25 cellular contexts compared by ENCODE assay signal in genomic region chr3:35602395-35602936, GRCh38. TPM values are rescaled to one million over a fixed set of nuclear protein-coding genes. Genes with fewer than 3 reads are reported as not detected.
"Had no signal": no experiment of that assay in that cellular context is flagged by ENCODE, and none has a peak within 500 bp of the region (broad histone marks: within the 10 kb centered on the region; RNA-seq: fewer than 3 reads in every experiment).

No MANE protein-coding gene starts in this region.

- DNase-seq: effector memory CD4-positive, alpha-beta T cell; glutamatergic neuron; immature natural killer cell; kidney; left cardiac atrium; left ventricle myocardium inferior; lower lobe of right lung; naive thymus-derived CD4-positive, alpha-beta T cell; nephron progenitor cell; psoas muscle; retina; right lobe of liver; spleen; stimulated activated CD4-positive, alpha-beta T cell treated with anti-CD3 and anti-CD28 coated beads, Interleukin-15, amount 100 ng/mL, for 24 hours; stimulated activated CD4-positive, alpha-beta T cell treated with anti-CD3 and anti-CD28 coated beads, Interleukin-1b, Interleukin-23, amount 100 ng/mL, for 48 hours; stimulated activated CD4-positive, alpha-beta T cell treated with anti-CD3 and anti-CD28 coated beads, Interleukin-4, amount 100 ng/mL, for 24 hours; testis; upper lobe of right lung had no signal

- ATAC-seq: esophagus mucosa; gastroesophageal sphincter; left cardiac atrium; lower lobe of right lung; naive thymus-derived CD4-positive, alpha-beta T cell; psoas muscle; right lobe of liver; stimulated activated memory B cell treated with anti-CD40 and anti-IgM and Interleukin-4, amounts not matched to agents 10 μg/mL and 1 μg/mL and 100 μg/mL, for 72 hours; upper lobe of right lung had no signal

RNA-seq across cellular contexts. Expression of gene ARPP21, which starts 36.9 kb away (rescaled TPM):
- total RNA-seq: esophagus mucosa; fibroblast of villous mesenchyme; left cardiac atrium; left ventricle myocardium inferior; lower lobe of right lung; naive thymus-derived CD4-positive, alpha-beta T cell; osteoblast; tibial nerve; upper lobe of right lung; vagina had no signal
- polyA plus RNA-seq: immature natural killer cell; naive thymus-derived CD4-positive, alpha-beta T cell had no signal
